ENCODE assay signal across 8 cellular contexts in the genomic region with DNA sequence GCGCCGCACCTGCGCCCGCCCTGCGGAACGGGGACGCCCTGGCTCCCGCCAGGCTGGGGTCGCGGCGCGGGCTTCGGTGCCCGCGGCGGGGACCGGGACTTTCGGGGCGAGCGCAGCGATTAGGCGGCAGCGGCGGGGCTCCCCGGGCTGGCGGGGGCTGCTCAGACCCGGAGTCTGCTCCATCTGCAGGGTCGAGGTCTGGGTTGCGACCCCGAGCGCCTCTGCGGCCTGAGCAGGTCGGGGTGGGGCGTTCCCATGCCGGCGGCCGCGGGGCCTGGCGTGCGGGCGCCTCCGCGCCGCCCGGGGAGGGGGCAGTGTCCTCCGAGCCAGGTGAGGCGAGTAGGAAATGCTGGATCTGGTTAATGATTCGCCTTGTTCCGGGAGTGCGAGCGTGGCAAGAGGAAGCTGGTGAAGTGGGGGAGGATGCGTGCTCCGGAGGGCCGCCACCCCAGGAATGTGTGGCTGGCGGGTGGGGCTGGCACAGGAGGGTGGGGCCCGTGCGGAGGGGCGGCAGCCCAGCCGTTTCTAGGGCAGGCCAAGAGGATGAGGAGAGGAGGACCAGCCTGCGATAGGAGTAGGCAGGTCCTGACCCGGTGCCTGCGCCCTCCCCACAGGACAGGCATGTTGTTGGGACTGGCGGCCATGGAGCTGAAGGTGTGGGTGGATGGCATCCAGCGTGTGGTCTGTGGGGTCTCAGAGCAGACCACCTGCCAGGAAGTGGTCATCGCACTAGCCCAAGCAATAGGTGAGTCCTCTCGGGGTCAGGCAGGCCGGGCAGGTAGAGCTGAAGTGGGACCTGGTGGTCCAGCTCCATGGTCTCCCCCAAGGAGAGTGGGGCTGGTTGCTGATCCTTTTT. TPM values are rescaled to one million over a fixed set of nuclear protein-coding genes. Genes with fewer than 3 reads are reported as not detected.
DNase-seq lines count a peak whose midpoint lies in the region; ATAC-seq, FAIRE-seq and TF ChIP-seq lines count a peak whose summit lies in the region.

No MANE protein-coding gene starts in this region.

- H3K27me3 Mint-ChIP-seq in activated T-cell treated with anti-CD3 and anti-CD28 coated beads, Interleukin-2, amount 50 U/mL, for 24 hours: peaks cover 8% of the 10 kb centered on the region

- H3K4me3 ChIP-seq in K562 (peak overlapping the region; percentile 95), left lung (peak overlapping the region; percentile 84 to 89), tibial artery (peak overlapping the region; percentile 58 to 96)

- peaks cover 22 to 84% of the 10 kb centered on the region in 2 experiments for H3K4me1 ChIP-seq in K562 (replicated peaks in 1 of 2; ENCODE audit: control insufficient read depth in 2 of 2, insufficient read depth in 2 of 2, low read length in 2 of 2)
- H3K4me1 ChIP-seq in left lung: peaks cover 7 to 29% of the 10 kb centered on the region in 2 donors
- H3K4me1 ChIP-seq in tibial artery: peaks cover 0 to 32% (median 13%) of the 10 kb centered on the region in 4 donors

- ATAC-seq in HG02642 (IDR thresholded peaks at IDR 0.05; ENCODE audit: poor library complexity, unreplicated experiment): peak; percentile 10
- ATAC-seq in K562: peak; percentile 17
- ATAC-seq in left lung: peak; percentile 69

- H3K4me2 ChIP-seq in K562 (ENCODE audit: insufficient read depth, low read length): peak overlapping the region; percentile 77

- CTCF ChIA-PET in K562 (lab: Yijun Ruan, JAX; ENCODE audit: low intra/inter-chr PET ratio): no interaction called here

- no TSS peak for BruUV-seq in K562 (replicated peaks; lab: Mats Ljungman, UMichigan)

- H3K9me3 Mint-ChIP-seq in activated T-cell treated with anti-CD3 and anti-CD28 coated beads, Interleukin-2, amount 50 U/mL, for 24 hours: no peaks in the 10 kb centered on the region

- peaks cover 2% of the 10 kb centered on the region for H3K9me1 ChIP-seq in K562 (ENCODE audit: control insufficient read depth, insufficient read depth, low read length)

- H3K9me3 ChIP-seq in K562 (replicated peaks; ENCODE audit: control insufficient read depth, insufficient read depth, low read depth, low read length) (no peaks in the 10 kb centered on the region), left lung (no peaks in the 10 kb centered on the region), tibial artery (no peaks in the 10 kb centered on the region)

- FAIRE-seq in K562 (lab: Jason Lieb, UNC): no peak

- H3K4me1 Mint-ChIP-seq in activated T-cell treated with anti-CD3 and anti-CD28 coated beads, Interleukin-2, amount 50 U/mL, for 24 hours (ENCODE audit: low read depth): peaks cover 15% of the 10 kb centered on the region

- TF ChIP-seq RAD21 in K562 (CRISPR knock-in tag; conservative IDR thresholded peaks at IDR 0.05 in 1 of 2, IDR thresholded peaks at IDR 0.05 in 1 of 2): no peak

- TF ChIP-seq POLR2A in K562 (conservative IDR thresholded peaks at IDR 0.05): no peak

- peaks cover 26% of the 10 kb centered on the region; the same call in 2 of the 3 replicates for H3K36me3 ChIP-seq in K562 (ENCODE audit: control insufficient read depth, insufficient read depth, low read length)
- H3K36me3 ChIP-seq in left lung: peaks cover 0 to 13% of the 10 kb centered on the region in 2 donors
- no peaks in the 10 kb centered on the region for H3K36me3 ChIP-seq in tibial artery

- H2AFZ ChIP-seq in K562 (ENCODE audit: low read depth, low read length): peak overlapping the region; percentile 81; the same call in 1 of the 2 replicates

- intact Hi-C loops in K562 (cut with micrococcal nuclease): loop anchor here (10.0 kb wide), 1 partner anchor 233 kb away; the partner anchor contains the start of genes CEND1 and SLC25A22
- intact Hi-C loops in left lung (cut with DNase I): no loop called here
- intact Hi-C loops in tibial artery (cut with DNase I; ENCODE audit: low total_unique reads): no loop called here

- TF ChIP-seq EP300 in K562 (IDR thresholded peaks at IDR 0.05; ENCODE audit: low read length): no peak

- H4K20me1 ChIP-seq in K562 (replicated peaks; ENCODE audit: control insufficient read depth, insufficient read depth, low read length): 0 out of 2 replicates have a peak, but pooled peaks cover 5% of the 10 kb centered on the region

- H3K27ac ChIP-seq in K562 (ENCODE audit: extremely low read depth, low read depth, low read length) (peak overlapping the region; percentile 61; the same call in 2 of the 3 replicates), left lung (peak overlapping the region; percentile 75 to 84), tibial artery (peak overlapping the region; percentile 23 to 25)

- no peak for DNase-seq in activated T-cell treated with anti-CD3 and anti-CD28 coated beads, Interleukin-2, amount 50 U/mL, for 24 hours
- no peak for DNase-seq in activated T-cell treated with anti-CD3 and anti-CD28 coated beads for 4 hours
- peak; percentile 46 for DNase-seq in NAMALWA (ENCODE audit: low spot score)
- DNase-seq in K562 (ENCODE audit: extremely low read depth in 1 of 4, low spot score in 3 of 4): peak in 3 of 4 experiments; percentile 37 to 51 (median 47)
- DNase-seq in left lung: peak; percentile 85 to 92
- DNase-seq in tibial artery: no peak
- no peak for DNase-seq in activated CD4-positive, alpha-beta T cell treated with anti-CD3 and anti-CD28 coated beads, Interleukin-2, amount 50 U/mL, for 48 hours

- POLR2A ChIA-PET in K562 (lab: Yijun Ruan, JAX): interaction anchor here (0.6 kb wide), 1 partner anchor 88 kb away, joined by 3 read pairs; no protein-coding TSS in a partner anchor

- H3K79me2 ChIP-seq in K562 (ENCODE audit: control insufficient read depth, insufficient read depth, low read length): peaks cover 28% of the 10 kb centered on the region

- peak overlapping the region; percentile 76 for H3K27ac Mint-ChIP-seq in activated T-cell treated with anti-CD3 and anti-CD28 coated beads, Interleukin-2, amount 50 U/mL, for 24 hours

- H3K27me3 ChIP-seq in K562 (ENCODE audit: control insufficient read depth in 2 of 2, insufficient read depth in 2 of 2, low read length in 2 of 2): no peaks in the 10 kb centered on the region
- peaks cover 11 to 34% of the 10 kb centered on the region in 2 donors for H3K27me3 ChIP-seq in left lung
- H3K27me3 ChIP-seq in tibial artery: peaks cover 0 to 34% of the 10 kb centered on the region in 2 donors

- WGBS in K562 (ENCODE audit: insufficient coverage, low coverage, missing lambda C conversion rate): 10% methylated on average over 35 of the region's 67 CpGs

- peaks cover 10% of the 10 kb centered on the region for H3K36me3 Mint-ChIP-seq in activated T-cell treated with anti-CD3 and anti-CD28 coated beads, Interleukin-2, amount 50 U/mL, for 24 hours (ENCODE audit: low read depth)

- H3K9ac ChIP-seq in K562 (ENCODE audit: insufficient read depth in 1 of 2, low read depth in 2 of 2, low read length in 2 of 2): peak overlapping the region; percentile 56 to 93

- in situ Hi-C loops in K562 (cut with MboI): no loop called here

- H3K4me3 Mint-ChIP-seq in activated T-cell treated with anti-CD3 and anti-CD28 coated beads, Interleukin-2, amount 50 U/mL, for 24 hours: peak overlapping the region; percentile 87

- TF ChIP-seq CTCF in K562 (IDR thresholded peaks at IDR 0.05 in 2 of 3, conservative IDR thresholded peaks at IDR 0.05 in 1 of 3; ENCODE audit: insufficient read depth in 2 of 3, low read depth in 1 of 3, low read length in 3 of 3) (no peak), left lung (IDR thresholded peaks at IDR 0.05) (no peak), tibial artery (IDR thresholded peaks at IDR 0.05) (no peak)

RNA-seq across cellular contexts. Expression of gene RASSF7, which starts 0.6 kb away (rescaled TPM):
- total RNA-seq in K562 (2011; cell fraction: chromatin; rRNA removed; ENCODE audit: low replicate concordance): 15.6 and 50.0 TPM in 2 replicates
- total RNA-seq in K562 (2011; cell fraction: nucleolus; rRNA removed): 73.5 and 76.5 TPM in 2 replicates
- 28.3 and 32.9 TPM in 2 replicates for total RNA-seq in K562 (2011; cell fraction: nucleoplasm; rRNA removed)
- total RNA-seq in K562 (2014; rRNA removed) (45.2 and 50.3 TPM in 2 replicates), K562 (2014; rRNA removed; fragmentation: Illumina TruSeq; extraction: Trizol) (1.1 and 2.2 TPM in 2 replicates), K562 (2015; rRNA removed; fragmentation: Illumina TruSeq; extraction: Trizol) (16.2 and 18.6 TPM in 2 replicates), K562 (2021) (30.5 and 31.7 TPM in 2 replicates), left lung (10 to 100 TPM; 42.1 to 57.2 TPM)
- polyA plus RNA-seq in K562 (2011; rRNA removed) (19.8 and 30.3 TPM in 2 replicates), K562 (2014; fragmentation: Illumina TruSeq; extraction: Trizol) (3.0 and 17.0 TPM in 2 replicates), K562 (2014; fragmentation: Nextera tagmentation; extraction: Ambion mirVana) (under 1 TPM; 0.41 to 0.92 TPM), K562 (2014; rRNA removed) (44.3 and 52.7 TPM in 2 replicates)
- 43.4 and 94.2 TPM in 2 replicates for polyA plus RNA-seq in K562 (2011; cell fraction: cytosol; rRNA removed)
- 170 and 239 TPM in 2 replicates for polyA plus RNA-seq in K562 (2011; cell fraction: nucleus; rRNA removed)
- polyA plus RNA-seq in K562 (2012): 27.7 and 32.0 TPM in 2 replicates
- 2.7 and 4.7 TPM in 2 replicates for polyA minus RNA-seq in K562 (2011; rRNA and poly(A)+ RNA removed)
- 10.8 and 13.3 TPM in 2 replicates for polyA minus RNA-seq in K562 (2011; cell fraction: cytosol; rRNA and poly(A)+ RNA removed)
- polyA minus RNA-seq in K562 (2011; cell fraction: nucleus; rRNA and poly(A)+ RNA removed): 18.8 and 21.8 TPM in 2 replicates

RNA-seq across cellular contexts. Expression of gene LMNTD2, which starts 0.8 kb away (rescaled TPM):
- 3.8 and 17.0 TPM in 2 replicates for total RNA-seq in K562 (2011; cell fraction: chromatin; rRNA removed; ENCODE audit: low replicate concordance)
- total RNA-seq in K562 (2011; cell fraction: nucleolus; rRNA removed): 10.9 and 14.7 TPM in 2 replicates
- 6.7 and 8.2 TPM in 2 replicates for total RNA-seq in K562 (2011; cell fraction: nucleoplasm; rRNA removed)
- total RNA-seq in K562 (2014; rRNA removed) (2.0 and 2.9 TPM in 2 replicates), K562 (2014; rRNA removed; fragmentation: Illumina TruSeq; extraction: Trizol) (0.19 TPM in 1 of 2 replicates, not detected in the other), K562 (2015; rRNA removed; fragmentation: Illumina TruSeq; extraction: Trizol) (0.98 and 1.1 TPM in 2 replicates), K562 (2021) (3.5 and 3.9 TPM in 2 replicates), left lung (1 to 10 TPM; 4.1 to 4.5 TPM)
- polyA plus RNA-seq in K562 (2011; rRNA removed) (1.1 and 2.8 TPM in 2 replicates), K562 (2014; fragmentation: Illumina TruSeq; extraction: Trizol) (0.48 and 0.98 TPM in 2 replicates), K562 (2014; fragmentation: Nextera tagmentation; extraction: Ambion mirVana) (not detected), K562 (2014; rRNA removed) (1.8 and 4.2 TPM in 2 replicates)
- polyA plus RNA-seq in K562 (2011; cell fraction: cytosol; rRNA removed): 1.3 and 3.2 TPM in 2 replicates
- 28.7 and 36.1 TPM in 2 replicates for polyA plus RNA-seq in K562 (2011; cell fraction: nucleus; rRNA removed)
- 3.2 and 9.3 TPM in 2 replicates for polyA plus RNA-seq in K562 (2012)
- polyA minus RNA-seq in K562 (2011; rRNA and poly(A)+ RNA removed): 0.14 and 0.30 TPM in 2 replicates
- polyA minus RNA-seq in K562 (2011; cell fraction: cytosol; rRNA and poly(A)+ RNA removed): 1.2 and 1.4 TPM in 2 replicates
- polyA minus RNA-seq in K562 (2011; cell fraction: nucleus; rRNA and poly(A)+ RNA removed): 4.0 and 6.1 TPM in 2 replicates

RNA-seq across cellular contexts. Expression of gene PHRF1, which starts 14.9 kb away (rescaled TPM):
- total RNA-seq in K562 (2011; cell fraction: chromatin; rRNA removed; ENCODE audit: low replicate concordance): 57.3 and 135 TPM in 2 replicates
- total RNA-seq in K562 (2011; cell fraction: nucleolus; rRNA removed): 56.1 and 60.9 TPM in 2 replicates
- 48.9 and 51.5 TPM in 2 replicates for total RNA-seq in K562 (2011; cell fraction: nucleoplasm; rRNA removed)
- total RNA-seq in K562 (2014; rRNA removed) (20.4 and 28.6 TPM in 2 replicates), K562 (2014; rRNA removed; fragmentation: Illumina TruSeq; extraction: Trizol) (4.2 and 4.9 TPM in 2 replicates), K562 (2015; rRNA removed; fragmentation: Illumina TruSeq; extraction: Trizol) (17.4 and 19.1 TPM in 2 replicates), K562 (2021) (34.5 and 37.2 TPM in 2 replicates), left lung (10 to 100 TPM; 23.9 to 32.7 TPM)
- polyA plus RNA-seq in K562 (2011; rRNA removed) (7.5 and 10.5 TPM in 2 replicates), K562 (2014; fragmentation: Illumina TruSeq; extraction: Trizol) (7.7 and 14.5 TPM in 2 replicates), K562 (2014; fragmentation: Nextera tagmentation; extraction: Ambion mirVana) (under 1 TPM; 0.07 to 0.18 TPM), K562 (2014; rRNA removed) (16.9 and 19.9 TPM in 2 replicates)
- 7.2 and 14.5 TPM in 2 replicates for polyA plus RNA-seq in K562 (2011; cell fraction: cytosol; rRNA removed)
- 27.6 and 43.0 TPM in 2 replicates for polyA plus RNA-seq in K562 (2011; cell fraction: nucleus; rRNA removed)
- 12.2 and 16.7 TPM in 2 replicates for polyA plus RNA-seq in K562 (2012)
- polyA minus RNA-seq in K562 (2011; rRNA and poly(A)+ RNA removed): 6.1 and 8.0 TPM in 2 replicates
- polyA minus RNA-seq in K562 (2011; cell fraction: cytosol; rRNA and poly(A)+ RNA removed): 13.6 and 23.3 TPM in 2 replicates
- 15.5 and 20.1 TPM in 2 replicates for polyA minus RNA-seq in K562 (2011; cell fraction: nucleus; rRNA and poly(A)+ RNA removed)

RNA-seq across cellular contexts. Expression of gene LRRC56, which starts 24.0 kb away (rescaled TPM):
- total RNA-seq in K562 (2011; cell fraction: chromatin; rRNA removed; ENCODE audit: low replicate concordance): 8.0 and 39.1 TPM in 2 replicates
- total RNA-seq in K562 (2011; cell fraction: nucleolus; rRNA removed): 24.1 and 24.3 TPM in 2 replicates
- 9.9 and 12.5 TPM in 2 replicates for total RNA-seq in K562 (2011; cell fraction: nucleoplasm; rRNA removed)
- total RNA-seq in K562 (2014; rRNA removed): 1.5 and 1.6 TPM in 2 replicates
- 0.13 and 0.22 TPM in 2 replicates for total RNA-seq in K562 (2014; rRNA removed; fragmentation: Illumina TruSeq; extraction: Trizol)
- total RNA-seq in K562 (2015; rRNA removed; fragmentation: Illumina TruSeq; extraction: Trizol): 1.0 and 1.3 TPM in 2 replicates
- total RNA-seq in K562 (2021): 3.4 and 4.5 TPM in 2 replicates
- polyA plus RNA-seq in K562 (2011; rRNA removed): 1.0 and 1.6 TPM in 2 replicates
- 0.84 and 3.6 TPM in 2 replicates for polyA plus RNA-seq in K562 (2011; cell fraction: cytosol; rRNA removed)
- 11.6 and 26.8 TPM in 2 replicates for polyA plus RNA-seq in K562 (2011; cell fraction: nucleus; rRNA removed)
- polyA plus RNA-seq in K562 (2012): 3.3 and 10.8 TPM in 2 replicates
- polyA plus RNA-seq in K562 (2014; fragmentation: Illumina TruSeq; extraction: Trizol): 0.61 and 1.4 TPM in 2 replicates
- under 1 TPM in 1 of 2 experiments, not detected in 1; 0.03 TPM for polyA plus RNA-seq in K562 (2014; fragmentation: Nextera tagmentation; extraction: Ambion mirVana)
- polyA plus RNA-seq in K562 (2014; rRNA removed): 3.6 and 4.3 TPM in 2 replicates
- polyA minus RNA-seq in K562 (2011; rRNA and poly(A)+ RNA removed): 0.45 and 0.77 TPM in 2 replicates
- 0.86 and 1.1 TPM in 2 replicates for polyA minus RNA-seq in K562 (2011; cell fraction: cytosol; rRNA and poly(A)+ RNA removed)
- polyA minus RNA-seq in K562 (2011; cell fraction: nucleus; rRNA and poly(A)+ RNA removed): 3.6 and 4.6 TPM in 2 replicates
- total RNA-seq in left lung: 1 to 10 TPM; 1.8 to 3.1 TPM

RNA-seq across cellular contexts. Expression of gene HRAS, which starts 26.0 kb away (rescaled TPM):
- total RNA-seq in K562 (2011; cell fraction: chromatin; rRNA removed; ENCODE audit: low replicate concordance): 31.9 and 88.4 TPM in 2 replicates
- 70.2 and 80.9 TPM in 2 replicates for total RNA-seq in K562 (2011; cell fraction: nucleolus; rRNA removed)
- total RNA-seq in K562 (2011; cell fraction: nucleoplasm; rRNA removed): 37.3 and 47.9 TPM in 2 replicates
- total RNA-seq in K562 (2014; rRNA removed) (73.5 and 75.9 TPM in 2 replicates), K562 (2014; rRNA removed; fragmentation: Illumina TruSeq; extraction: Trizol) (11.3 and 16.8 TPM in 2 replicates), K562 (2015; rRNA removed; fragmentation: Illumina TruSeq; extraction: Trizol) (41.3 and 43.3 TPM in 2 replicates), K562 (2021) (64.9 and 68.5 TPM in 2 replicates), left lung (10 to 100 TPM; 43.2 to 52.4 TPM)
- polyA plus RNA-seq in K562 (2011; rRNA removed) (29.6 and 34.9 TPM in 2 replicates), K562 (2014; fragmentation: Illumina TruSeq; extraction: Trizol) (28.0 and 46.2 TPM in 2 replicates), K562 (2014; fragmentation: Nextera tagmentation; extraction: Ambion mirVana) (1 to 10 TPM; 2.8 to 5.8 TPM), K562 (2014; rRNA removed) (52.0 and 61.3 TPM in 2 replicates)
- 39.3 and 69.6 TPM in 2 replicates for polyA plus RNA-seq in K562 (2011; cell fraction: cytosol; rRNA removed)
- polyA plus RNA-seq in K562 (2011; cell fraction: nucleus; rRNA removed): 98.3 and 113 TPM in 2 replicates
- 47.4 and 91.9 TPM in 2 replicates for polyA plus RNA-seq in K562 (2012)
- 17.3 and 37.2 TPM in 2 replicates for polyA minus RNA-seq in K562 (2011; rRNA and poly(A)+ RNA removed)
- 18.2 and 20.6 TPM in 2 replicates for polyA minus RNA-seq in K562 (2011; cell fraction: cytosol; rRNA and poly(A)+ RNA removed)
- 13.1 and 25.3 TPM in 2 replicates for polyA minus RNA-seq in K562 (2011; cell fraction: nucleus; rRNA and poly(A)+ RNA removed)

Comparison
In these comparisons a context has a peak if more than half of its experiments do, and no peak if none do; other contexts are left out.
1. DNase-seq: peak in NAMALWA (single experiment), K562 (3 of 4) and left lung (2 of 2); none in activated T-cell treated with anti-CD3 and anti-CD28 coated beads, Interleukin-2, amount 50 U/mL, for 24 hours (single experiment), activated T-cell treated with anti-CD3 and anti-CD28 coated beads for 4 hours (single experiment), tibial artery (0 of 2) and activated CD4-positive, alpha-beta T cell treated with anti-CD3 and anti-CD28 coated beads, Interleukin-2, amount 50 U/mL, for 48 hours (0 of 2).
2. ATAC-seq: peak in every context shown above with its lines; median percentile 69 in left lung; 17 in K562; 10 in HG02642.
3. H3K27ac ChIP-seq: peak in every context shown above with its lines; median percentile 80 in left lung; 61 in K562; 24 in tibial artery.
4. Peak in every context shown above with its lines, with median percentiles within 50 percentile points of each other: H3K4me3 ChIP-seq.